1 cellular context compared by ENCODE assay signal in the genomic region with DNA sequence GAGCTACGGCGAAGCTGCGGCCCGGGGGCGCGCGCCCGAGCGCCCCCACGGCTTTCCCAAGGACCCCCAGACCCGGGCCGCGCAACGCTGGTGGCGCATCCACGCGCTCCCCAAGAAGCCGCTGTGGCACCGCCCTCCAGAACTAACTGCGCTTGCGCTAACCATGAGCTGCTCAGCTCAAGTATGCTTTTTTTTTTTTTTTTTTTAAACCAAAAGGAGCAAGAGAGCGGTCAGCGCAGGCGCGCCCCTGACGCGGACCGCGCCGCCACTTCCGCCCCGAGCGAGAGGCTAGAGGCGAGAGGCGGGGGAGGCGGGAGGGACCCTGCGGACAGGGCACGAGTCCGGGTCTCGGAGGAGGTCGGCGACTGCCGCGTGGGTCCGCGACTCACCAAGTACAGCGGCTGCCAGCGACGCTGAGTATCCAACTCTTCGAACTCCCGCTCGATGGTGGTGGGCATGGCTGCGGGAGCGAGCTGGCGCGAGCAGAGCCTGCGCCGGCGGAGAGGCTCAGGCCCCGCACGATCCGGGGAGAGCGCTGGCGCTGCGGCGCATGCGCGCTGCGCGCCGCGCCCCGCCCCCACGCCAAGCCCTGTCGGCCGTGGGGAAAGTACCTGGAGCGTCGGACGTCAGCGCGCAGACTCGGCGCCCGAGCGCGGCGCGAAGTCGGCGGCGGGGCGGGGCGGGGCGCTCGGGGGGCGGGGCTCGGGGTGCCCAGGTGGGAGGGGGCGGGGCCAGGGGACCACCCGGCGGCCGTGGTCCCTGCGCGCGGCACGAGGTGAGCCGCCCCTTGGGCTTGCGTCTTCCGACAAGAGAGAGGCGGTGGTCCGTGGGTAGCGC.
A peak's percentile ranks its signal among the peaks of the same experiment; 100 is the strongest.
TF ChIP-seq lines count a peak whose summit lies in the region.

A gene (minus strand): TSS at position 554 of the 837 bp plus-strand sequence. CDS start 96 bp downstream, at position 458.

TF ChIP-seq in K562, 482 proteins besides CTCF, POLR2A, EP300 and RAD21 (continued from another document and continues in another):
- TF ChIP-seq, protein P1, sequence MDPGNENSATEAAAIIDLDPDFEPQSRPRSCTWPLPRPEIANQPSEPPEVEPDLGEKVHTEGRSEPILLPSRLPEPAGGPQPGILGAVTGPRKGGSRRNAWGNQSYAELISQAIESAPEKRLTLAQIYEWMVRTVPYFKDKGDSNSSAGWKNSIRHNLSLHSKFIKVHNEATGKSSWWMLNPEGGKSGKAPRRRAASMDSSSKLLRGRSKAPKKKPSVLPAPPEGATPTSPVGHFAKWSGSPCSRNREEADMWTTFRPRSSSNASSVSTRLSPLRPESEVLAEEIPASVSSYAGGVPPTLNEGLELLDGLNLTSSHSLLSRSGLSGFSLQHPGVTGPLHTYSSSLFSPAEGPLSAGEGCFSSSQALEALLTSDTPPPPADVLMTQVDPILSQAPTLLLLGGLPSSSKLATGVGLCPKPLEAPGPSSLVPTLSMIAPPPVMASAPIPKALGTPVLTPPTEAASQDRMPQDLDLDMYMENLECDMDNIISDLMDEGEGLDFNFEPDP (CRISPR knock-in tag; IDR thresholded peaks at IDR 0.05), result no peak
- TF ChIP-seq, protein P2, sequence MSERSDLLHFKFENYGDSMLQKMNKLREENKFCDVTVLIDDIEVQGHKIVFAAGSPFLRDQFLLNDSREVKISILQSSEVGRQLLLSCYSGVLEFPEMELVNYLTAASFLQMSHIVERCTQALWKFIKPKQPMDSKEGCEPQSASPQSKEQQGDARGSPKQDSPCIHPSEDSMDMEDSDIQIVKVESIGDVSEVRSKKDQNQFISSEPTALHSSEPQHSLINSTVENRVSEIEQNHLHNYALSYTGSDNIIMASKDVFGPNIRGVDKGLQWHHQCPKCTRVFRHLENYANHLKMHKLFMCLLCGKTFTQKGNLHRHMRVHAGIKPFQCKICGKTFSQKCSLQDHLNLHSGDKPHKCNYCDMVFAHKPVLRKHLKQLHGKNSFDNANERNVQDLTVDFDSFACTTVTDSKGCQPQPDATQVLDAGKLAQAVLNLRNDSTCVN (CRISPR knock-in tag; IDR thresholded peaks at IDR 0.05), result no peak
- TF ChIP-seq HLTF (IDR thresholded peaks at IDR 0.05), result no peak
- no peak for TF ChIP-seq ZNF133 (CRISPR knock-in tag; IDR thresholded peaks at IDR 0.05)
- TF ChIP-seq, protein P3, sequence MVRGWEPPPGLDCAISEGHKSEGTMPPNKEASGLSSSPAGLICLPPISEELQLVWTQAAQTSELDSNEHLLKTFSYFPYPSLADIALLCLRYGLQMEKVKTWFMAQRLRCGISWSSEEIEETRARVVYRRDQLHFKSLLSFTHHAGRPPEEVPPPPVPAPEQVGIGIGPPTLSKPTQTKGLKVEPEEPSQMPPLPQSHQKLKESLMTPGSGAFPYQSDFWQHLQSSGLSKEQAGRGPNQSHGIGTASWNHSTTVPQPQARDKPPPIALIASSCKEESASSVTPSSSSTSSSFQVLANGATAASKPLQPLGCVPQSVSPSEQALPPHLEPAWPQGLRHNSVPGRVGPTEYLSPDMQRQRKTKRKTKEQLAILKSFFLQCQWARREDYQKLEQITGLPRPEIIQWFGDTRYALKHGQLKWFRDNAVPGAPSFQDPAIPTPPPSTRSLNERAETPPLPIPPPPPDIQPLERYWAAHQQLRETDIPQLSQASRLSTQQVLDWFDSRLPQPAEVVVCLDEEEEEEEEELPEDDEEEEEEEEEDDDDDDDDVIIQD (CRISPR knock-in tag; IDR thresholded peaks at IDR 0.05), result no peak
- TF ChIP-seq HDAC8 (tag; IDR thresholded peaks at IDR 0.05), result 0 out of 2 replicates have a peak, but pooled peaks have one; percentile 7
- no peak for TF ChIP-seq BRD9 (IDR thresholded peaks at IDR 0.05; ENCODE audit: low read depth, partially characterized antibody)
- TF ChIP-seq ZKSCAN1 (IDR thresholded peaks at IDR 0.05; ENCODE audit: low read depth, low read length), result no peak
- TF ChIP-seq ZNF431 (CRISPR knock-in tag; IDR thresholded peaks at IDR 0.05), result peak; percentile 79
- TF ChIP-seq NR2C2 (CRISPR knock-in tag; IDR thresholded peaks at IDR 0.05), result no peak
- TF ChIP-seq NR2C2 (tag; IDR thresholded peaks at IDR 0.05), result peak; percentile 67; the same call in 1 of the 2 replicates
- no peak for TF ChIP-seq ZNF224 (CRISPR knock-in tag; IDR thresholded peaks at IDR 0.05)
- TF ChIP-seq ETS2 (tag; IDR thresholded peaks at IDR 0.05; ENCODE audit: borderline replicate concordance, poor library complexity, severe bottlenecking), result no peak
- TF ChIP-seq, protein P4, sequence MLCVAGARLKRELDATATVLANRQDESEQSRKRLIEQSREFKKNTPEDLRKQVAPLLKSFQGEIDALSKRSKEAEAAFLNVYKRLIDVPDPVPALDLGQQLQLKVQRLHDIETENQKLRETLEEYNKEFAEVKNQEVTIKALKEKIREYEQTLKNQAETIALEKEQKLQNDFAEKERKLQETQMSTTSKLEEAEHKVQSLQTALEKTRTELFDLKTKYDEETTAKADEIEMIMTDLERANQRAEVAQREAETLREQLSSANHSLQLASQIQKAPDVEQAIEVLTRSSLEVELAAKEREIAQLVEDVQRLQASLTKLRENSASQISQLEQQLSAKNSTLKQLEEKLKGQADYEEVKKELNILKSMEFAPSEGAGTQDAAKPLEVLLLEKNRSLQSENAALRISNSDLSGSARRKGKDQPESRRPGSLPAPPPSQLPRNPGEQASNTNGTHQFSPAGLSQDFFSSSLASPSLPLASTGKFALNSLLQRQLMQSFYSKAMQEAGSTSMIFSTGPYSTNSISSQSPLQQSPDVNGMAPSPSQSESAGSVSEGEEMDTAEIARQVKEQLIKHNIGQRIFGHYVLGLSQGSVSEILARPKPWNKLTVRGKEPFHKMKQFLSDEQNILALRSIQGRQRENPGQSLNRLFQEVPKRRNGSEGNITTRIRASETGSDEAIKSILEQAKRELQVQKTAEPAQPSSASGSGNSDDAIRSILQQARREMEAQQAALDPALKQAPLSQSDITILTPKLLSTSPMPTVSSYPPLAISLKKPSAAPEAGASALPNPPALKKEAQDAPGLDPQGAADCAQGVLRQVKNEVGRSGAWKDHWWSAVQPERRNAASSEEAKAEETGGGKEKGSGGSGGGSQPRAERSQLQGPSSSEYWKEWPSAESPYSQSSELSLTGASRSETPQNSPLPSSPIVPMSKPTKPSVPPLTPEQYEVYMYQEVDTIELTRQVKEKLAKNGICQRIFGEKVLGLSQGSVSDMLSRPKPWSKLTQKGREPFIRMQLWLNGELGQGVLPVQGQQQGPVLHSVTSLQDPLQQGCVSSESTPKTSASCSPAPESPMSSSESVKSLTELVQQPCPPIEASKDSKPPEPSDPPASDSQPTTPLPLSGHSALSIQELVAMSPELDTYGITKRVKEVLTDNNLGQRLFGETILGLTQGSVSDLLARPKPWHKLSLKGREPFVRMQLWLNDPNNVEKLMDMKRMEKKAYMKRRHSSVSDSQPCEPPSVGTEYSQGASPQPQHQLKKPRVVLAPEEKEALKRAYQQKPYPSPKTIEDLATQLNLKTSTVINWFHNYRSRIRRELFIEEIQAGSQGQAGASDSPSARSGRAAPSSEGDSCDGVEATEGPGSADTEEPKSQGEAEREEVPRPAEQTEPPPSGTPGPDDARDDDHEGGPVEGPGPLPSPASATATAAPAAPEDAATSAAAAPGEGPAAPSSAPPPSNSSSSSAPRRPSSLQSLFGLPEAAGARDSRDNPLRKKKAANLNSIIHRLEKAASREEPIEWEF (CRISPR knock-in tag; IDR thresholded peaks at IDR 0.05), result no peak
- no peak for TF ChIP-seq ZNF551 (CRISPR knock-in tag; IDR thresholded peaks at IDR 0.05)
- TF ChIP-seq GABPA (tag; conservative IDR thresholded peaks at IDR 0.05; ENCODE audit: low read depth), result peak; percentile 83
- TF ChIP-seq DMBX1 (CRISPR knock-in tag; IDR thresholded peaks at IDR 0.05; ENCODE audit: borderline replicate concordance), result no peak
- TF ChIP-seq MBD2 (IDR thresholded peaks at IDR 0.05; ENCODE audit: borderline replicate concordance, low read depth), result peak; percentile 62; the same call in 1 of the 2 replicates
- peak; percentile 71 for TF ChIP-seq CCNT2 (IDR thresholded peaks at IDR 0.05; ENCODE audit: borderline replicate concordance, extremely low read depth, insufficient read length, low read depth, low read length)
- no peak for TF ChIP-seq ATF1 (CRISPR knock-in tag; IDR thresholded peaks at IDR 0.05)
- peak; percentile 91 for TF ChIP-seq ATF1 (tag; IDR thresholded peaks at IDR 0.05)
- TF ChIP-seq, protein P5, sequence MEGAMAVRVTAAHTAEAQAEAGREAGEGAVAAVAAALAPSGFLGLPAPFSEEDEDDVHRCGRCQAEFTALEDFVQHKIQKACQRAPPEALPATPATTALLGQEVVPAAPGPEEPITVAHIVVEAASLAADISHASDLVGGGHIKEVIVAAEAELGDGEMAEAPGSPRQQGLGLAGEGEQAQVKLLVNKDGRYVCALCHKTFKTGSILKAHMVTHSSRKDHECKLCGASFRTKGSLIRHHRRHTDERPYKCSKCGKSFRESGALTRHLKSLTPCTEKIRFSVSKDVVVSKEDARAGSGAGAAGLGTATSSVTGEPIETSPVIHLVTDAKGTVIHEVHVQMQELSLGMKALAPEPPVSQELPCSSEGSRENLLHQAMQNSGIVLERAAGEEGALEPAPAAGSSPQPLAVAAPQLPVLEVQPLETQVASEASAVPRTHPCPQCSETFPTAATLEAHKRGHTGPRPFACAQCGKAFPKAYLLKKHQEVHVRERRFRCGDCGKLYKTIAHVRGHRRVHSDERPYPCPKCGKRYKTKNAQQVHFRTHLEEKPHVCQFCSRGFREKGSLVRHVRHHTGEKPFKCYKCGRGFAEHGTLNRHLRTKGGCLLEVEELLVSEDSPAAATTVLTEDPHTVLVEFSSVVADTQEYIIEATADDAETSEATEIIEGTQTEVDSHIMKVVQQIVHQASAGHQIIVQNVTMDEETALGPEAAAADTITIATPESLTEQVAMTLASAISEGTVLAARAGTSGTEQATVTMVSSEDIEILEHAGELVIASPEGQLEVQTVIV (CRISPR knock-in tag; IDR thresholded peaks at IDR 0.05; ENCODE audit: borderline replicate concordance), result no peak
- peak; percentile 21; the same call in 1 of the 2 replicates for TF ChIP-seq TOE1 (IDR thresholded peaks at IDR 0.05; ENCODE audit: borderline replicate concordance)
- TF ChIP-seq TOE1 (CRISPR knock-in tag; IDR thresholded peaks at IDR 0.05; ENCODE audit: borderline replicate concordance, low read depth), result no peak
- no peak for TF ChIP-seq MCM2 (IDR thresholded peaks at IDR 0.05; ENCODE audit: low read depth)
- no peak for TF ChIP-seq SIRT6 (IDR thresholded peaks at IDR 0.05; ENCODE audit: low read depth, low read length)
- no peak for TF ChIP-seq STAT5B (CRISPR knock-in tag; IDR thresholded peaks at IDR 0.05)
- TF ChIP-seq TEAD2 (tag; IDR thresholded peaks at IDR 0.05), result no peak
- TF ChIP-seq, protein P6, sequence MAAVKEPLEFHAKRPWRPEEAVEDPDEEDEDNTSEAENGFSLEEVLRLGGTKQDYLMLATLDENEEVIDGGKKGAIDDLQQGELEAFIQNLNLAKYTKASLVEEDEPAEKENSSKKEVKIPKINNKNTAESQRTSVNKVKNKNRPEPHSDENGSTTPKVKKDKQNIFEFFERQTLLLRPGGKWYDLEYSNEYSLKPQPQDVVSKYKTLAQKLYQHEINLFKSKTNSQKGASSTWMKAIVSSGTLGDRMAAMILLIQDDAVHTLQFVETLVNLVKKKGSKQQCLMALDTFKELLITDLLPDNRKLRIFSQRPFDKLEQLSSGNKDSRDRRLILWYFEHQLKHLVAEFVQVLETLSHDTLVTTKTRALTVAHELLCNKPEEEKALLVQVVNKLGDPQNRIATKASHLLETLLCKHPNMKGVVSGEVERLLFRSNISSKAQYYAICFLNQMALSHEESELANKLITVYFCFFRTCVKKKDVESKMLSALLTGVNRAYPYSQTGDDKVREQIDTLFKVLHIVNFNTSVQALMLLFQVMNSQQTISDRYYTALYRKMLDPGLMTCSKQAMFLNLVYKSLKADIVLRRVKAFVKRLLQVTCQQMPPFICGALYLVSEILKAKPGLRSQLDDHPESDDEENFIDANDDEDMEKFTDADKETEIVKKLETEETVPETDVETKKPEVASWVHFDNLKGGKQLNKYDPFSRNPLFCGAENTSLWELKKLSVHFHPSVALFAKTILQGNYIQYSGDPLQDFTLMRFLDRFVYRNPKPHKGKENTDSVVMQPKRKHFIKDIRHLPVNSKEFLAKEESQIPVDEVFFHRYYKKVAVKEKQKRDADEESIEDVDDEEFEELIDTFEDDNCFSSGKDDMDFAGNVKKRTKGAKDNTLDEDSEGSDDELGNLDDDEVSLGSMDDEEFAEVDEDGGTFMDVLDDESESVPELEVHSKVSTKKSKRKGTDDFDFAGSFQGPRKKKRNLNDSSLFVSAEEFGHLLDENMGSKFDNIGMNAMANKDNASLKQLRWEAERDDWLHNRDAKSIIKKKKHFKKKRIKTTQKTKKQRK (IDR thresholded peaks at IDR 0.05; ENCODE audit: borderline replicate concordance, low read depth, low read length), result no peak
- no peak for TF ChIP-seq EHMT2 (IDR thresholded peaks at IDR 0.05)
- no peak for TF ChIP-seq ZBTB1 (CRISPR knock-in tag; IDR thresholded peaks at IDR 0.05; ENCODE audit: borderline replicate concordance, low read depth)
- no peak for TF ChIP-seq SMARCE1 (IDR thresholded peaks at IDR 0.05)
- TF ChIP-seq CBFB (CRISPR knock-in tag; IDR thresholded peaks at IDR 0.05), result no peak
- peak in 1 of 2 experiments; percentile 72; a peak in 2 of 4 replicates for TF ChIP-seq HDAC1 (IDR thresholded peaks at IDR 0.05)
- TF ChIP-seq, protein P7, sequence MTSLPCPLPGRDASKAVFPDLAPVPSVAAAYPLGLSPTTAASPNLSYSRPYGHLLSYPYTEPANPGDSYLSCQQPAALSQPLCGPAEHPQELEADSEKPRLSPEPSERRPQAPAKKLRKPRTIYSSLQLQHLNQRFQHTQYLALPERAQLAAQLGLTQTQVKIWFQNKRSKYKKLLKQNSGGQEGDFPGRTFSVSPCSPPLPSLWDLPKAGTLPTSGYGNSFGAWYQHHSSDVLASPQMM (CRISPR knock-in tag; IDR thresholded peaks at IDR 0.05), result no peak
- no peak for TF ChIP-seq ZNF764 (CRISPR knock-in tag; IDR thresholded peaks at IDR 0.05; ENCODE audit: low read depth)
- no peak for TF ChIP-seq POLR3G (IDR thresholded peaks at IDR 0.05; ENCODE audit: extremely low read depth, insufficient read length, insufficient replicate concordance)
- TF ChIP-seq SIN3B (IDR thresholded peaks at IDR 0.05; ENCODE audit: low read depth), result peak; percentile 70
- TF ChIP-seq ZNF561 (CRISPR knock-in tag; conservative IDR thresholded peaks at IDR 0.05), result no peak
- TF ChIP-seq HSF4 (CRISPR knock-in tag; IDR thresholded peaks at IDR 0.05; ENCODE audit: borderline replicate concordance), result no peak
- TF ChIP-seq CBFA2T2 (conservative IDR thresholded peaks at IDR 0.05), result no peak
- no peak for TF ChIP-seq MAFG (tag; conservative IDR thresholded peaks at IDR 0.05)
- TF ChIP-seq POU5F1 (IDR thresholded peaks at IDR 0.05; ENCODE audit: borderline replicate concordance, low read depth, low read length, partially characterized antibody), result no peak
- no peak for TF ChIP-seq ZNF707 (CRISPR knock-in tag; conservative IDR thresholded peaks at IDR 0.05)
- no peak for TF ChIP-seq CBFA2T3 (IDR thresholded peaks at IDR 0.05)
